12 cellular contexts compared by ENCODE assay signal in genomic region chr1:6053206-6053546, GRCh38.
"Had no signal": no experiment of that assay in that cellular context is flagged by ENCODE, and none has a peak within 500 bp of the region (broad histone marks: within the 10 kb centered on the region; RNA-seq: fewer than 3 reads in every experiment).

No MANE protein-coding gene starts in this region.

- H3K27ac Mint-ChIP-seq: activated CD4-positive, alpha-beta memory T cell treated with anti-CD3 and anti-CD28 coated beads for 36 hours; activated naive CD4-positive, alpha-beta T cell treated with anti-CD3 and anti-CD28 coated beads for 36 hours; mesothelial cell of epicardium; progenitor cell of endocrine pancreas; stimulated activated memory B cell treated with anti-CD40 and anti-IgM and Interleukin-4, amounts not matched to agents 10 μg/mL and 1 μg/mL and 100 μg/mL, for 72 hours had no signal

- H3K9me3 ChIP-seq: body of pancreas, tibial nerve, vagina had no signal

- H3K4me3 ChIP-seq: body of pancreas, hepatocyte, tibial nerve, vagina had no signal

- H3K36me3 Mint-ChIP-seq: mesothelial cell of epicardium had no signal

- H3K9me3 Mint-ChIP-seq: activated CD4-positive, alpha-beta memory T cell treated with anti-CD3 and anti-CD28 coated beads for 36 hours; activated naive CD4-positive, alpha-beta T cell treated with anti-CD3 and anti-CD28 coated beads for 36 hours; central memory CD8-positive, alpha-beta T cell; mesothelial cell of epicardium; stimulated activated memory B cell treated with anti-CD40 and anti-IgM and Interleukin-4, amounts not matched to agents 10 μg/mL and 1 μg/mL and 100 μg/mL, for 72 hours had no signal

- H3K36me3 ChIP-seq: tibial nerve, vagina had no signal

- H3K27me3 Mint-ChIP-seq: activated CD4-positive, alpha-beta memory T cell treated with anti-CD3 and anti-CD28 coated beads for 36 hours; central memory CD8-positive, alpha-beta T cell; stimulated activated memory B cell treated with anti-CD40 and anti-IgM and Interleukin-4, amounts not matched to agents 10 μg/mL and 1 μg/mL and 100 μg/mL, for 72 hours had no signal

- H3K27ac ChIP-seq: body of pancreas, hepatocyte, tibial nerve, vagina had no signal

- H3K27me3 ChIP-seq: body of pancreas, hepatocyte, tibial nerve, vagina had no signal

- H3K4me3 Mint-ChIP-seq: activated CD4-positive, alpha-beta memory T cell treated with anti-CD3 and anti-CD28 coated beads for 36 hours; activated naive CD4-positive, alpha-beta T cell treated with anti-CD3 and anti-CD28 coated beads for 36 hours; central memory CD8-positive, alpha-beta T cell; mesothelial cell of epicardium; stimulated activated memory B cell treated with anti-CD40 and anti-IgM and Interleukin-4, amounts not matched to agents 10 μg/mL and 1 μg/mL and 100 μg/mL, for 72 hours had no signal

- H3K4me1 ChIP-seq: body of pancreas had no signal

- DNase-seq: activated CD4-positive, CD25-positive, alpha-beta regulatory T cell treated with anti-CD3 and anti-CD28 coated beads, Interleukin-2, amount 50 U/mL, for 72 hours; activated naive CD4-positive, alpha-beta T cell treated with anti-CD3 and anti-CD28 coated beads for 36 hours; body of pancreas; occipital lobe had no signal

- ATAC-seq: body of pancreas; stimulated activated memory B cell treated with anti-CD40 and anti-IgM and Interleukin-4, amounts not matched to agents 10 μg/mL and 1 μg/mL and 100 μg/mL, for 72 hours had no signal
